Comparison of ENCODE assay signal across 27 cellular contexts in genomic region chr10:127826161-127826740, GRCh38.
"Had no signal": no experiment of that assay in that cellular context is flagged by ENCODE, and none has a peak within 500 bp of the region (broad histone marks: within the 10 kb centered on the region; RNA-seq: fewer than 3 reads in every experiment).

No MANE protein-coding gene starts in this region.

- H3K9me3 ChIP-seq: colonic mucosa, lower lobe of right lung, neutrophil, pancreas, transverse colon, upper lobe of right lung, uterus had no signal

- DNase-seq: colonic mucosa; effector CD8-positive, alpha-beta T cell; foreskin melanocyte; glutamatergic neuron; heart right ventricle; hippocampal formation; kidney glomerular epithelial cell; left colon; left ventricle myocardium superior; lower lobe of right lung; natural killer cell; pancreas; stimulated activated CD4-positive, alpha-beta T cell treated with anti-CD3 and anti-CD28 coated beads, Interleukin-12 subunit alpha, Interleukin-12 subunit beta, amount 100 ng/mL, for 4 hours; stimulated activated CD4-positive, alpha-beta T cell treated with anti-CD3 and anti-CD28 coated beads, Interleukin-1b, Interleukin-23, amount 100 ng/mL, for 48 hours; stimulated activated CD4-positive, alpha-beta T cell treated with anti-CD3 and anti-CD28 coated beads, Interleukin-4, amount 100 ng/mL, for 1 hour; stimulated activated CD8-positive, alpha-beta memory T cell treated with anti-CD3 and anti-CD28 coated beads, Interleukin-4, amount 100 ng/mL, for 48 hours; stimulated activated naive CD4-positive, alpha-beta T cell; stimulated activated naive CD8-positive, alpha-beta T cell treated with anti-CD3 and anti-CD28 coated beads, Interleukin-15, amount 100 ng/mL, for 72 hours; transverse colon; upper lobe of right lung; uterus had no signal

- H3K27ac ChIP-seq: colonic mucosa, esophagus muscularis mucosa, heart right ventricle, lower lobe of right lung, neutrophil, pancreas, suprapubic skin, transverse colon, upper lobe of right lung, uterus had no signal

- H3K36me3 ChIP-seq: colonic mucosa, esophagus muscularis mucosa, heart right ventricle, lower lobe of right lung, neutrophil, pancreas, suprapubic skin, transverse colon, upper lobe of right lung, uterus had no signal

- H3K27me3 ChIP-seq: colonic mucosa, esophagus muscularis mucosa, heart right ventricle, neutrophil, pancreas, suprapubic skin, transverse colon, upper lobe of right lung, uterus had no signal

- H3K27ac Mint-ChIP-seq: dendritic cell treated with granulocyte-macrophage colony-stimulating factor and Interleukin-4, amounts not matched to agents 40 ng/mL and 50 ng/mL, for 4 days; natural killer cell; stimulated activated naive CD8-positive, alpha-beta T cell treated with anti-CD3 and anti-CD28 coated beads, Interleukin-15, amount 100 ng/mL, for 72 hours had no signal

- H3K4me3 Mint-ChIP-seq: dendritic cell treated with granulocyte-macrophage colony-stimulating factor and Interleukin-4, amounts not matched to agents 40 ng/mL and 50 ng/mL, for 4 days; natural killer cell; stimulated activated naive CD8-positive, alpha-beta T cell treated with anti-CD3 and anti-CD28 coated beads, Interleukin-15, amount 100 ng/mL, for 72 hours had no signal

- H3K4me1 Mint-ChIP-seq: natural killer cell; stimulated activated naive CD8-positive, alpha-beta T cell treated with anti-CD3 and anti-CD28 coated beads, Interleukin-15, amount 100 ng/mL, for 72 hours had no signal

- H3K36me3 Mint-ChIP-seq: natural killer cell had no signal

- H3K4me3 ChIP-seq: colonic mucosa, esophagus muscularis mucosa, heart right ventricle, lower lobe of right lung, pancreas, smooth muscle cell, suprapubic skin, transverse colon, upper lobe of right lung, uterus had no signal

- H3K4me2 ChIP-seq: smooth muscle cell had no signal

- ATAC-seq: left colon; left ventricle myocardium superior; lower lobe of right lung; natural killer cell; pancreas; sciatic nerve; stimulated activated naive CD8-positive, alpha-beta T cell treated with anti-CD3 and anti-CD28 coated beads, Interleukin-15, amount 100 ng/mL, for 72 hours; upper lobe of right lung had no signal

- H3K4me1 ChIP-seq: colonic mucosa, esophagus muscularis mucosa, lower lobe of right lung, pancreas, suprapubic skin, transverse colon, upper lobe of right lung, uterus had no signal

- H3K9me3 Mint-ChIP-seq: natural killer cell had no signal
